Comparison of ENCODE assay signal across 8 cellular contexts in the genomic region with DNA sequence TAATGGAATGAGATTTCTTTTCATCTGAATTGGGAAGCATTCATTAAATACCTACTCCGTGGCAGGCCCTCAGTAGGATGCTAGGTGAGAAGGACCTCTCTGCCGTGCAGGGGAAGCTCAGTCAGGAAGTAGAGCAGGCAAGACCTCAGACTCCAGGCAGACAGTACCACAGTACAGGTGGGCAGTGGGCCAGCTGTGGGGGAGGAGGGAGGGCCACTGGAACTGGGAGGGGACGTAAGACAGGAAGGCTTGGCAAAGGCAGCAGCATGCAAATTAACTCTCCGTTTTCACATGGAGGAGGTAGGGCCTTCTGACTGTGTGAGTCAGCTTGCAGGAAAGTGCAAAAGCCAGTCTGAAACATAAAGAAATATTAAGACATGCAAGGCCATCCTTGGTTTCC.
DNase-seq lines count a peak whose midpoint lies in the region; ATAC-seq and TF ChIP-seq lines count a peak whose summit lies in the region.

No MANE protein-coding gene starts in this region.

- no peak overlapping the region for H3K27ac Mint-ChIP-seq in activated CD4-positive, alpha-beta T cell treated with anti-CD3 and anti-CD28 coated beads, Interleukin-2, amount 10 ng/mL, durations not matched to agents 24 days and 14 days

- TF ChIP-seq CTCF in astrocyte of the spinal cord (IDR thresholded peaks at IDR 0.05; ENCODE audit: low read depth, low read length), result no peak

- no peaks in the 10 kb centered on the region for H3K4me1 Mint-ChIP-seq in activated CD4-positive, alpha-beta T cell treated with anti-CD3 and anti-CD28 coated beads, Interleukin-2, amount 10 ng/mL, durations not matched to agents 24 days and 14 days

- DNase-seq in NCI-H1436 (lab: John Stamatoyannopoulos, UW), result peak; percentile 38
- DNase-seq in astrocyte of the spinal cord (ENCODE audit: low read depth, low spot score), result peak; percentile 84
- DNase-seq in kidney tubule cell (ENCODE audit: low spot score), result peak; percentile 70
- no peak for DNase-seq in activated CD4-positive, alpha-beta T cell treated with anti-CD3 and anti-CD28 coated beads, Interleukin-2, amount 10 ng/mL, durations not matched to agents 24 days and 14 days

- no peak overlapping the region for H3K4me3 ChIP-seq in astrocyte of the spinal cord (ENCODE audit: low read depth, low read length)

- peak; percentile 51 for ATAC-seq in GM19324 (IDR thresholded peaks at IDR 0.05; ENCODE audit: low FRiP score, unreplicated experiment)
- ATAC-seq in HG03378 (IDR thresholded peaks at IDR 0.05; ENCODE audit: unreplicated experiment), result no peak
- no peak for ATAC-seq in HG03039 (IDR thresholded peaks at IDR 0.05; ENCODE audit: unreplicated experiment)
- no peak for ATAC-seq in HG02973 (IDR thresholded peaks at IDR 0.05; ENCODE audit: unreplicated experiment)

- no peaks in the 10 kb centered on the region for H3K27me3 Mint-ChIP-seq in activated CD4-positive, alpha-beta T cell treated with anti-CD3 and anti-CD28 coated beads, Interleukin-2, amount 10 ng/mL, durations not matched to agents 24 days and 14 days

- intact Hi-C loops in activated CD4-positive, alpha-beta T cell treated with anti-CD3 and anti-CD28 coated beads, Interleukin-2, amount 10 ng/mL, durations not matched to agents 24 days and 14 days (cut with micrococcal nuclease), result no loop called here

- H3K9me3 Mint-ChIP-seq in activated CD4-positive, alpha-beta T cell treated with anti-CD3 and anti-CD28 coated beads, Interleukin-2, amount 10 ng/mL, durations not matched to agents 24 days and 14 days, result no peaks in the 10 kb centered on the region

- H3K36me3 Mint-ChIP-seq in activated CD4-positive, alpha-beta T cell treated with anti-CD3 and anti-CD28 coated beads, Interleukin-2, amount 10 ng/mL, durations not matched to agents 24 days and 14 days (ENCODE audit: low read depth), result no peaks in the 10 kb centered on the region

- H3K4me3 Mint-ChIP-seq in activated CD4-positive, alpha-beta T cell treated with anti-CD3 and anti-CD28 coated beads, Interleukin-2, amount 10 ng/mL, durations not matched to agents 24 days and 14 days, result no peak overlapping the region

- in situ Hi-C loops in astrocyte of the spinal cord (cut with HindIII; ENCODE audit: low sequenced_read_pairs), result no loop called here
